In genomic region chr22:46150615-46151423, GRCh38 we compare ENCODE assay signal across 8 cellular contexts. TPM values are rescaled to one million over a fixed set of nuclear protein-coding genes. Genes with fewer than 3 reads are reported as not detected.
A peak's percentile ranks its signal among the peaks of the same experiment; 100 is the strongest.
DNase-seq lines count a peak whose midpoint lies in the region; ATAC-seq, FAIRE-seq and TF ChIP-seq lines count a peak whose summit lies in the region.

No MANE protein-coding gene starts in this region.

- TF ChIP-seq POLR2A in A549 (IDR thresholded peaks at IDR 0.05; ENCODE audit: low read length): no peak
- TF ChIP-seq POLR2A in lower leg skin (IDR thresholded peaks at IDR 0.05): no peak

- ATAC-seq in A549 (peak; percentile 47 to 52), HG03442 (IDR thresholded peaks at IDR 0.05; ENCODE audit: unreplicated experiment) (peak; percentile 27)

- no peak for TF ChIP-seq RAD21 in A549 (conservative IDR thresholded peaks at IDR 0.05 in 1 of 2, IDR thresholded peaks at IDR 0.05 in 1 of 2)

- peak overlapping the region; percentile 95 for H3K4me2 ChIP-seq in A549

- DNase-seq in A549 (ENCODE audit: low read depth in 1 of 2, low spot score in 1 of 2) (peak in 1 of 2 experiments; percentile 31), GM19239 (ENCODE audit: insufficient read length, low spot score) (peak; percentile 67), choroid plexus epithelial cell (ENCODE audit: low read depth) (no peak), lower leg skin (ENCODE audit: low spot score in 2 of 2) (no peak), NCI-H1694 (lab: John Stamatoyannopoulos, UW) (no peak)
- peak; percentile 21 for DNase-seq in activated CD4-positive, CD25-positive, alpha-beta regulatory T cell treated with anti-CD3 and anti-CD28 coated beads, Interleukin-2, amount 50 U/mL, for 16 hours (ENCODE audit: low read depth, low spot score)
- DNase-seq in stimulated activated CD8-positive, alpha-beta memory T cell treated with anti-CD3 and anti-CD28 coated beads, Interleukin-12 subunit alpha, Interleukin-12 subunit beta, amount 100 ng/mL, for 4 hours (ENCODE audit: low read depth): peak; percentile 42

- POLR2A ChIA-PET in A549 (lab: Yijun Ruan, JAX): no interaction called here

- H3K9me3 ChIP-seq in A549: no peaks in the 10 kb centered on the region

- WGBS in A549 (ENCODE audit: missing lambda C conversion rate): no CpG with 5 or more reads among the region's 105 CpGs
- 0 to 1% methylated on average over 26 to 60 of the region's 105 CpGs for WGBS in lower leg skin, 2 donors

- H3K4me1 ChIP-seq in A549: no peaks in the 10 kb centered on the region

- no peak for TF ChIP-seq EP300 in A549 (IDR thresholded peaks at IDR 0.05)

- intact Hi-C loops in lower leg skin (cut with DNase I; ENCODE audit: low total_unique reads): no loop called here

- CTCF ChIA-PET in A549 (lab: Yijun Ruan, JAX): interaction anchor here (0.9 kb wide), 1 partner anchor 28 kb away, joined by 3 read pairs; no protein-coding TSS in a partner anchor

- peak overlapping the region; percentile 71 to 91 for H3K27ac ChIP-seq in A549

- FAIRE-seq in A549 (lab: Jason Lieb, UNC): no peak
- no peak for FAIRE-seq in GM19239 (lab: Jason Lieb, UNC)

- TF ChIP-seq CTCF in A549 (IDR thresholded peaks at IDR 0.05): no peak
- TF ChIP-seq CTCF in choroid plexus epithelial cell (conservative IDR thresholded peaks at IDR 0.05; ENCODE audit: low read depth, low read length): no peak
- no peak for TF ChIP-seq CTCF in lower leg skin (IDR thresholded peaks at IDR 0.05)

- peak overlapping the region; percentile 78 for H3K4me3 ChIP-seq in A549
- H3K4me3 ChIP-seq in choroid plexus epithelial cell (ENCODE audit: low read depth, low read length): peak overlapping the region; percentile 77
- peak overlapping the region; percentile 71 for H3K4me3 ChIP-seq in lower leg skin (ENCODE audit: low read depth, poor library complexity, severe bottlenecking)

TF ChIP-seq in A549, 52 proteins besides CTCF, POLR2A, EP300 and RAD21:
- TF ChIP-seq EHF (CRISPR knock-in tag; IDR thresholded peaks at IDR 0.05): no peak
- TF ChIP-seq FOXS1 (CRISPR knock-in tag; IDR thresholded peaks at IDR 0.05): no peak
- no peak for TF ChIP-seq MAZ (IDR thresholded peaks at IDR 0.05; ENCODE audit: borderline replicate concordance, low read depth, low read length)
- TF ChIP-seq MAX (IDR thresholded peaks at IDR 0.05): no peak
- no peak for TF ChIP-seq CBX2 (IDR thresholded peaks at IDR 0.05; ENCODE audit: borderline replicate concordance, low read depth)
- TF ChIP-seq RFX5 (IDR thresholded peaks at IDR 0.05): no peak
- no peak for TF ChIP-seq HOXA7 (CRISPR knock-in tag; IDR thresholded peaks at IDR 0.05)
- TF ChIP-seq FOSL2 (IDR thresholded peaks at IDR 0.05): no peak
- TF ChIP-seq FOSL2 (CRISPR knock-in tag; IDR thresholded peaks at IDR 0.05): no peak
- no peak for TF ChIP-seq ESRRA (IDR thresholded peaks at IDR 0.05; ENCODE audit: borderline replicate concordance, low read length)
- TF ChIP-seq ZC3H11A (IDR thresholded peaks at IDR 0.05): no peak

RNA-seq across cellular contexts. Expression of gene PPARA, which starts 0.5 kb away (rescaled TPM):
- polyA plus RNA-seq in A549 (2011; rRNA removed): 2.8 and 3.7 TPM in 2 replicates
- 0.99 and 1.5 TPM in 2 replicates for polyA plus RNA-seq in A549 (2012; cell fraction: cytosol; rRNA removed)
- polyA plus RNA-seq in A549 (2012; cell fraction: nucleus; rRNA removed): 0.36 and 0.67 TPM in 2 replicates
- 2.4 to 2.7 TPM (median 2.6 TPM) in 3 replicates for polyA plus RNA-seq in A549 (2017; fragmentation: RNase III; extraction: RNeasy Plus Mini Kit Qiagen cat#74134 plus additional on column Dnase treatment)
- polyA minus RNA-seq in A549 (2011; rRNA and poly(A)+ RNA removed): 8.7 and 10.8 TPM in 2 replicates
- 10 to 100 TPM; 27.8 to 58.1 (median 37.8) TPM for total RNA-seq in lower leg skin

Comparison
In these comparisons a context has a peak if more than half of its experiments do, and no peak if none do; other contexts are left out.
1. DNase-seq: peak in GM19239 (single experiment), activated CD4-positive, CD25-positive, alpha-beta regulatory T cell treated with anti-CD3 and anti-CD28 coated beads, Interleukin-2, amount 50 U/mL, for 16 hours (single experiment) and stimulated activated CD8-positive, alpha-beta memory T cell treated with anti-CD3 and anti-CD28 coated beads, Interleukin-12 subunit alpha, Interleukin-12 subunit beta, amount 100 ng/mL, for 4 hours (single experiment); none in choroid plexus epithelial cell (single experiment), lower leg skin (0 of 2) and NCI-H1694 (single experiment).
2. Peak in every context shown above with its lines, with median percentiles within 50 percentile points of each other: H3K4me3 ChIP-seq.